ENCODE assay signal across 18 cellular contexts in genomic region chr1:53380296-53380695, GRCh38.
"Had no signal": no experiment of that assay in that cellular context is flagged by ENCODE, and none has a peak within 500 bp of the region (broad histone marks: within the 10 kb centered on the region; RNA-seq: fewer than 3 reads in every experiment).

No MANE protein-coding gene starts in this region.

- H3K4me1 Mint-ChIP-seq: activated CD4-positive, alpha-beta memory T cell treated with anti-CD3 and anti-CD28 coated beads, Interleukin-2, amount 10 ng/mL, durations not matched to agents 7 days and 5 days; immature natural killer cell; natural killer cell; T-cell had no signal

- H3K9me3 ChIP-seq: ascending aorta, breast epithelium, SK-N-SH, upper lobe of left lung had no signal

- H3K4me3 Mint-ChIP-seq: activated CD4-positive, alpha-beta memory T cell treated with anti-CD3 and anti-CD28 coated beads, Interleukin-2, amount 10 ng/mL, durations not matched to agents 7 days and 5 days; dendritic cell treated with granulocyte-macrophage colony-stimulating factor and Interleukin-4, amounts not matched to agents 40 ng/mL and 50 ng/mL, for 4 days; effector memory CD8-positive, alpha-beta T cell; immature natural killer cell; natural killer cell; stimulated activated naive CD8-positive, alpha-beta T cell treated with anti-CD3 and anti-CD28 coated beads, Interleukin-15, Interleukin-2, amounts not matched to agents 100 ng/mL and 50 ng/mL, for 24 hours; T-cell had no signal

- H3K27me3 Mint-ChIP-seq: stimulated activated naive CD8-positive, alpha-beta T cell treated with anti-CD3 and anti-CD28 coated beads, Interleukin-15, Interleukin-2, amounts not matched to agents 100 ng/mL and 50 ng/mL, for 24 hours had no signal

- H3K27ac Mint-ChIP-seq: activated CD4-positive, alpha-beta memory T cell treated with anti-CD3 and anti-CD28 coated beads, Interleukin-2, amount 10 ng/mL, durations not matched to agents 7 days and 5 days; dendritic cell treated with granulocyte-macrophage colony-stimulating factor and Interleukin-4, amounts not matched to agents 40 ng/mL and 50 ng/mL, for 4 days; effector memory CD8-positive, alpha-beta T cell; immature natural killer cell; natural killer cell; stimulated activated naive CD8-positive, alpha-beta T cell treated with anti-CD3 and anti-CD28 coated beads, Interleukin-15, Interleukin-2, amounts not matched to agents 100 ng/mL and 50 ng/mL, for 24 hours; T-cell had no signal

- H3K27ac ChIP-seq: ascending aorta, breast epithelium, epithelial cell of prostate, upper lobe of left lung had no signal

- H3K4me3 ChIP-seq: ascending aorta, breast epithelium, upper lobe of left lung had no signal

- H3K9ac ChIP-seq: SK-N-SH had no signal

- DNase-seq: activated CD4-positive, alpha-beta memory T cell treated with anti-CD3 and anti-CD28 coated beads, Interleukin-2, amount 10 ng/mL, durations not matched to agents 7 days and 5 days; activated CD4-positive, alpha-beta T cell treated with anti-CD3 and anti-CD28 coated beads for 4 hours; activated naive CD4-positive, alpha-beta T cell; cerebellar nuclear complex; effector memory CD8-positive, alpha-beta T cell; foreskin melanocyte; immature natural killer cell; left cardiac atrium; natural killer cell; SK-N-SH; small intestine; upper lobe of left lung had no signal

- H3K27me3 ChIP-seq: ascending aorta, breast epithelium, upper lobe of left lung had no signal

- ATAC-seq: effector memory CD8-positive, alpha-beta T cell; natural killer cell; T-cell had no signal

- H3K36me3 ChIP-seq: ascending aorta, breast epithelium, upper lobe of left lung had no signal

- H3K36me3 Mint-ChIP-seq: immature natural killer cell, natural killer cell, T-cell had no signal

- H3K4me1 ChIP-seq: ascending aorta, breast epithelium, upper lobe of left lung had no signal

- FAIRE-seq: small intestine had no signal
